17 cellular contexts compared by ENCODE assay signal in the genomic region with DNA sequence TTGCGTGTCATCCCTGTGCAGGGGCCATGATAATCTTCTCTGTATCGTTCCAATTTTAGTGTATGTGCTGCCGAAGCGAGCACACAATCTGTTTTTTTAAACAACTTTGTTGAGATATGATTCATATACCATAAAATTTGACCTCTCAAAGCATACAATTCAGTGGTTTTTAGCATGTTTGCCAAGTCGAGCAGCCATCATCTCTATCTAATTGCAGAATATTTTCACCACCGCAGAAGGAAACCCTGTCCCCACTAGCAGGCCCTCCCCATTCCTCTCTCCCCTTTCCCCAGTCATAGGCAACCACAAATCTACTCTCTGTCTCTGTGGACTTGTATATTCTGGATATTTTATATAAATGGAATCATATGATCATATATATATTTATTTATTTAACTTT.
"Had no signal": no experiment of that assay in that cellular context is flagged by ENCODE, and none has a peak within 500 bp of the region (broad histone marks: within the 10 kb centered on the region; RNA-seq: fewer than 3 reads in every experiment).

No MANE protein-coding gene starts in this region.

- H3K36me3 Mint-ChIP-seq: naive thymus-derived CD4-positive, alpha-beta T cell; stimulated activated memory B cell treated with anti-CD40 and anti-IgM and Interleukin-4, amounts not matched to agents 10 μg/mL and 1 μg/mL and 100 μg/mL, for 72 hours had no signal

- H3K4me1 Mint-ChIP-seq: naive thymus-derived CD4-positive, alpha-beta T cell; stimulated activated memory B cell treated with anti-CD40 and anti-IgM and Interleukin-4, amounts not matched to agents 10 μg/mL and 1 μg/mL and 100 μg/mL, for 72 hours had no signal

- H3K27ac Mint-ChIP-seq: activated T-cell treated with anti-CD3 and anti-CD28 coated beads, Interleukin-2, amount 50 U/mL, for 24 hours; endodermal cell; naive thymus-derived CD4-positive, alpha-beta T cell; stimulated activated memory B cell treated with anti-CD40 and anti-IgM and Interleukin-4, amounts not matched to agents 10 μg/mL and 1 μg/mL and 100 μg/mL, for 72 hours; T-helper 1 cell treated with Interleukin-12 subunit alpha and Interleukin-12 subunit beta and Interleukin-4 antibody, amounts not matched to agents 30 μg/mL and 1 μg/mL, for 36 hours had no signal

- H3K36me3 ChIP-seq: adrenal gland, left lung, thyroid gland, uterus, WERI-Rb-1 had no signal

- H3K4me3 Mint-ChIP-seq: activated T-cell treated with anti-CD3 and anti-CD28 coated beads, Interleukin-2, amount 50 U/mL, for 24 hours; endodermal cell; naive thymus-derived CD4-positive, alpha-beta T cell; stimulated activated memory B cell treated with anti-CD40 and anti-IgM and Interleukin-4, amounts not matched to agents 10 μg/mL and 1 μg/mL and 100 μg/mL, for 72 hours; T-helper 1 cell treated with Interleukin-12 subunit alpha and Interleukin-12 subunit beta and Interleukin-4 antibody, amounts not matched to agents 30 μg/mL and 1 μg/mL, for 36 hours had no signal

- DNase-seq: activated CD4-positive, alpha-beta T cell treated with anti-CD3 and anti-CD28 coated beads, Interleukin-2, amount 50 U/mL, for 48 hours; activated naive CD4-positive, alpha-beta T cell treated with anti-CD3 and anti-CD28 coated beads, Interleukin-2, amount 50 U/mL, for 16 hours; activated T-cell treated with anti-CD3 and anti-CD28 coated beads, Interleukin-2, amount 50 U/mL, for 24 hours; adrenal gland; body of pancreas; cerebellar nuclear complex; endodermal cell; hippocampal formation; kidney; left lung; mammary epithelial cell; naive thymus-derived CD4-positive, alpha-beta T cell; thyroid gland; uterus; WERI-Rb-1 had no signal

- H3K4me3 ChIP-seq: adrenal gland, body of pancreas, left lung, thyroid gland, uterus had no signal

- H3K9me3 Mint-ChIP-seq: activated T-cell treated with anti-CD3 and anti-CD28 coated beads, Interleukin-2, amount 50 U/mL, for 24 hours; naive thymus-derived CD4-positive, alpha-beta T cell; stimulated activated memory B cell treated with anti-CD40 and anti-IgM and Interleukin-4, amounts not matched to agents 10 μg/mL and 1 μg/mL and 100 μg/mL, for 72 hours; T-helper 1 cell treated with Interleukin-12 subunit alpha and Interleukin-12 subunit beta and Interleukin-4 antibody, amounts not matched to agents 30 μg/mL and 1 μg/mL, for 36 hours had no signal

- ATAC-seq: body of pancreas; left lung; naive thymus-derived CD4-positive, alpha-beta T cell; stimulated activated memory B cell treated with anti-CD40 and anti-IgM and Interleukin-4, amounts not matched to agents 10 μg/mL and 1 μg/mL and 100 μg/mL, for 72 hours had no signal

- H3K27ac ChIP-seq: adrenal gland, body of pancreas, left lung, thyroid gland, uterus, WERI-Rb-1 had no signal

- H3K27me3 ChIP-seq: adrenal gland, body of pancreas, left lung, thyroid gland, uterus had no signal

- FAIRE-seq: kidney had no signal

- H3K9me3 ChIP-seq: adrenal gland, body of pancreas, left lung, thyroid gland, uterus had no signal

- H3K4me1 ChIP-seq: body of pancreas, left lung, thyroid gland, uterus had no signal
